ENCODE assay signal across 1 cellular context in the genomic region with DNA sequence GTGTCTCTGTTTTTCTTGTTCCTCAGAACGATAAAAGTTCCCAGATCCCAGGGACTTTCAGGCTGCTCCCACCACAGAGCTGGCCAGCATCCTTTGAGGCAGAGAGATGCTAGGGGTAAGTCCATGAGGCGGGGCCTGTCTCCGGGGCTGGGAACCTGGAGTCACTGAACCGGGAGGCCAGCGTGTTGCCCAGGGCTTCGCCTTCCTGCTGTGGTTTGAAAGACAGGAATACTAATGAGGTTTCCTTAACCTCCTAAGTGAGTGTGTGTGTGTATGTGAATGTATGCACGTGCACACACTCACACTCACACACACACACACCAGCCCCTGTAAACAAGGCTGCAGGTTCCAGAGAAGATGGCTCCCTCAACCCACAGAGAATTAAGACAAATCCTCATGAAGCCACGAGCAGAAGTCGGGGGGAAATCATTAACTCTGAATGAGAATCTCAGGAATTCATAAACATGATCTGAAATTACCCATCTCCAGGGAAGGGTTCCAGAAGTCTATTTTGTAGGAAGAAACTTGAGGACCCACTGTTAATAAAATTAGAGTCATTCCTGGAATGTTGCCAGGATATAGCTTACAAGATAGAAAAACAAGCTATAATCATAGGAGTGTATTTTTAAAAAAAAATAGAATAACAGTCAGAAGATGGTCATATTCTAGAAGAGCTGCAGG.
TF ChIP-seq lines count a peak whose summit lies in the region.

No MANE protein-coding gene starts in this region.

TF ChIP-seq in H1, 55 proteins besides CTCF, POLR2A, EP300 and RAD21:
- TF ChIP-seq, protein P1, sequence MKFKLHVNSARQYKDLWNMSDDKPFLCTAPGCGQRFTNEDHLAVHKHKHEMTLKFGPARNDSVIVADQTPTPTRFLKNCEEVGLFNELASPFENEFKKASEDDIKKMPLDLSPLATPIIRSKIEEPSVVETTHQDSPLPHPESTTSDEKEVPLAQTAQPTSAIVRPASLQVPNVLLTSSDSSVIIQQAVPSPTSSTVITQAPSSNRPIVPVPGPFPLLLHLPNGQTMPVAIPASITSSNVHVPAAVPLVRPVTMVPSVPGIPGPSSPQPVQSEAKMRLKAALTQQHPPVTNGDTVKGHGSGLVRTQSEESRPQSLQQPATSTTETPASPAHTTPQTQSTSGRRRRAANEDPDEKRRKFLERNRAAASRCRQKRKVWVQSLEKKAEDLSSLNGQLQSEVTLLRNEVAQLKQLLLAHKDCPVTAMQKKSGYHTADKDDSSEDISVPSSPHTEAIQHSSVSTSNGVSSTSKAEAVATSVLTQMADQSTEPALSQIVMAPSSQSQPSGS (IDR thresholded peaks at IDR 0.05; ENCODE audit: low read length) = no peak
- TF ChIP-seq, protein P2, sequence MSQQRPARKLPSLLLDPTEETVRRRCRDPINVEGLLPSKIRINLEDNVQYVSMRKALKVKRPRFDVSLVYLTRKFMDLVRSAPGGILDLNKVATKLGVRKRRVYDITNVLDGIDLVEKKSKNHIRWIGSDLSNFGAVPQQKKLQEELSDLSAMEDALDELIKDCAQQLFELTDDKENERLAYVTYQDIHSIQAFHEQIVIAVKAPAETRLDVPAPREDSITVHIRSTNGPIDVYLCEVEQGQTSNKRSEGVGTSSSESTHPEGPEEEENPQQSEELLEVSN (IDR thresholded peaks at IDR 0.05) = no peak
- no peak for TF ChIP-seq CBX8 (IDR thresholded peaks at IDR 0.05; ENCODE audit: borderline replicate concordance, low read depth, low read length)
